ENCODE assay signal across 1 cellular context in genomic region chr20:43666376-43667328, GRCh38.
TF ChIP-seq lines count a peak whose summit lies in the region.

MYBL2 (plus strand) TSS chr20:43667114; CDS start chr20:43667284, 170 bp downstream.

TF ChIP-seq in GM12878, 131 proteins besides CTCF, POLR2A, EP300 and RAD21 (continued from another document):
- no peak for TF ChIP-seq REST (IDR thresholded peaks at IDR 0.05; ENCODE audit: low read depth, low read length)
- TF ChIP-seq RAD51 (IDR thresholded peaks at IDR 0.05) = no peak
- TF ChIP-seq STAT1 (conservative IDR thresholded peaks at IDR 0.05) = no peak
- TF ChIP-seq MTA2 (IDR thresholded peaks at IDR 0.05; ENCODE audit: low read depth) = no peak
- TF ChIP-seq CEBPB (IDR thresholded peaks at IDR 0.05; ENCODE audit: borderline replicate concordance in 1 of 2, low read depth in 2 of 2, low read length in 2 of 2) = no peak
- TF ChIP-seq SREBF2 (IDR thresholded peaks at IDR 0.05; ENCODE audit: low read length) = no peak
- TF ChIP-seq YY1 (IDR thresholded peaks at IDR 0.05; ENCODE audit: low read depth, low read length) = peak; percentile 22; the same call in 1 of the 2 replicates
- no peak for TF ChIP-seq POLR2AphosphoS2 (IDR thresholded peaks at IDR 0.05; ENCODE audit: low read depth, low read length)
- peak; percentile 99 for TF ChIP-seq NKRF (conservative IDR thresholded peaks at IDR 0.05)
- TF ChIP-seq ATF2 (IDR thresholded peaks at IDR 0.05; ENCODE audit: low read length) = no peak
- peak; percentile 57; the same call in 1 of the 2 replicates for TF ChIP-seq TAF1 (IDR thresholded peaks at IDR 0.05; ENCODE audit: borderline replicate concordance, low read depth, low read length)
- peak; percentile 72 for TF ChIP-seq CREM (IDR thresholded peaks at IDR 0.05; ENCODE audit: low read depth)
- 0 out of 4 replicates have a peak, but pooled peaks have one; percentile 12 to 17 for TF ChIP-seq IKZF2 (IDR thresholded peaks at IDR 0.05)
- TF ChIP-seq BHLHE40 (IDR thresholded peaks at IDR 0.05; ENCODE audit: borderline replicate concordance in 1 of 2, low read depth in 2 of 2, low read length in 1 of 2) = peak in 1 of 2 experiments; percentile 80; a peak in 2 of 4 replicates
- TF ChIP-seq CREB1 (IDR thresholded peaks at IDR 0.05; ENCODE audit: low read depth) = peak; percentile 89
- peak; percentile 62 for TF ChIP-seq SP1 (IDR thresholded peaks at IDR 0.05; ENCODE audit: low read depth, low read length)
- TF ChIP-seq RCOR1 (conservative IDR thresholded peaks at IDR 0.05; ENCODE audit: low read depth, low read length) = no peak
- peak; percentile 45; the same call in 1 of the 2 replicates for TF ChIP-seq POLR2AphosphoS5 (IDR thresholded peaks at IDR 0.05; ENCODE audit: low read length)
- no peak for TF ChIP-seq RFX5 (IDR thresholded peaks at IDR 0.05; ENCODE audit: low read depth, low read length)
TF ChIP-seq in GM12878: peak in this region for 19.
